Comparison of ENCODE assay signal across 1 cellular context in the genomic region with DNA sequence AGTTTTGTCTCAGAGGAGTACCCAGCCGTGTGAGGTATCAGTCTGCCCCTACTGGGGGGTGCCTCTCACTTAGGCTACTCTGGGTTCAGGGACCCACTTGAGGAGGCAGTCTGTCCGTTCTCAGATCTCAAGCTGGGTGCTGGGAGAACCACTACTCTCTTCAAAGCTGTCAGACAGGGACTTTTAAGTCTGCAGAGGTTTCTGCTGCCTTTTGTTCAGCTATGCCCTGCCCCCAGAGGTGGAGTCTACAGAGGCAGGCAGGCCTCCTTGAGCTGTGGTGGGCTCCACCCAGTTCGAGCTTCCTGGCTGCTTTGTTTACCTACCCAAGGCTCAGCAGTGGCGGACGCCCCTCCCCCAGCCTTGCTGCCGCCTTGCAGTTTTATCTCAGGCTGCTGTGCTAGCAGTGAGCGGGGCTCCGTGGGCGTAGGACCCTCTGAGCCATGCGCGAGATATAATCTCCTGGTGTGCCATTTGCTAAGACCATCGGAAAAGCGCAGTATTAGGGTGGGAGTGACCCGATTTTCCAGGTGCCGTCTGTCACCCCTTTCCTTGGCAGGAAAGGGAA. TPM values are rescaled to one million over a fixed set of nuclear protein-coding genes. Genes with fewer than 3 reads are reported as not detected.
"Had no signal": no experiment of that assay in that cellular context is flagged by ENCODE, and none has a peak within 500 bp of the region (broad histone marks: within the 10 kb centered on the region; RNA-seq: fewer than 3 reads in every experiment).

No MANE protein-coding gene starts in this region.

RNA-seq across cellular contexts. Expression of gene CCDC85A, which starts 41.2 kb away (rescaled TPM):
- total RNA-seq: natural killer cell had no signal
